In the genomic region with DNA sequence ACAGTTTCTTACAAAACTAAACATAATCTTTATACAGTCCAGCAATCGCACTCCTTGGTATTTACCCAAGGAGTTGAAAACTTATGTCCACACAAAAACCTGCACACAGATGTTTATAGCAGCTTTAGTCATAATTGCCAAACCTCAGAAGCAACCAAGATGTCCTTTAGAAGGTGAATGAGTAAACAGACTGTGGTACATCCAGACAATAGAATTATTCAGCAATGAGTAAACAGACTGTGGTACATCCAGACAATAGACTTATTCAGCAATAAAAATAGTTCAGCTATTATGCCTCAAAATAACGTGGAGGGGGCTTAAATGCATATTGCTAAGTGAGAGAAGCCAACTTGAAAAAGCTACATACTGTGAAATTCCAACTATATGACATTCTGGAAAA, we compare ENCODE assay signal across 23 cellular contexts.
DNase-seq lines count a peak whose midpoint lies in the region; ATAC-seq and TF ChIP-seq lines count a peak whose summit lies in the region.
"Had no signal": no experiment of that assay in that cellular context is flagged by ENCODE, and none has a peak within 500 bp of the region (broad histone marks: within the 10 kb centered on the region; RNA-seq: fewer than 3 reads in every experiment).

No MANE protein-coding gene starts in this region.

- no peaks in the 10 kb centered on the region for H4K20me1 ChIP-seq in PC-3 (ENCODE audit: low read length)

- ATAC-seq in PC-3 (peak; percentile 95), left colon (peak; percentile 78)
- ATAC-seq: activated CD4-positive, CD25-positive, alpha-beta regulatory T cell treated with anti-CD3 and anti-CD28 coated beads, Interleukin-2, amount 50 U/mL, for 24 hours; effector memory CD8-positive, alpha-beta T cell; stimulated activated naive CD8-positive, alpha-beta T cell treated with anti-CD3 and anti-CD28 coated beads, Interleukin-15, Interleukin-2, amounts not matched to agents 100 U/mL and 50 U/mL, for 24 hours had no signal

- H3F3A ChIP-seq in PC-3 (ENCODE audit: low read length, unreplicated experiment), result peaks cover 4% of the 10 kb centered on the region

- H3K4me3 ChIP-seq in PC-3 (ENCODE audit: low read length), result no peak overlapping the region
- H3K4me3 ChIP-seq in HAP-1, result no peak overlapping the region
- H3K4me3 ChIP-seq: PC-9, SK-N-MC, smooth muscle cell, tibial artery had no signal

- CTCF ChIA-PET in PC-3 (lab: Charles Lee), result no interaction called here

- POLR2A ChIA-PET in PC-3 (lab: Charles Lee; ENCODE audit: unreplicated experiment), result no interaction called here

- H3K9me2 ChIP-seq in PC-3 (replicated peaks; ENCODE audit: low read length), result no peaks in the 10 kb centered on the region

- no peak for TF ChIP-seq CTCF in PC-3 (conservative IDR thresholded peaks at IDR 0.05; ENCODE audit: low read depth, low read length)

- no peak overlapping the region for H2AFZ ChIP-seq in PC-3 (ENCODE audit: low read length)
- H2AFZ ChIP-seq: PC-9 had no signal

- peak overlapping the region; percentile 60 for H3K27ac ChIP-seq in PC-3 (ENCODE audit: low read length)
- H3K27ac ChIP-seq: neutrophil, PC-9, SK-N-MC, tibial artery had no signal

- H3K4me2 ChIP-seq in PC-3 (ENCODE audit: low read length), result no peak overlapping the region
- H3K4me2 ChIP-seq: PC-9, smooth muscle cell had no signal

- H3K79me2 ChIP-seq in PC-3 (ENCODE audit: low read length), result peaks cover 18% of the 10 kb centered on the region

- in situ Hi-C loops in HAP-1 (cut with MboI; ENCODE audit: low sequenced_read_pairs), result no loop called here

- H3K9ac ChIP-seq in PC-3 (ENCODE audit: low read length), result no peak overlapping the region

- peak; percentile 19 for DNase-seq in Daoy (ENCODE audit: low read depth)
- DNase-seq in PC-3, result peak; percentile 85
- DNase-seq in astrocyte of the hippocampus (ENCODE audit: low read depth, low spot score), result peak; percentile 17
- no peak for DNase-seq in left colon
- DNase-seq in Kasumi-1 (lab: John Stamatoyannopoulos, UW), result no peak
- no peak for DNase-seq in HAP-1 (ENCODE audit: low spot score in 2 of 2)
- no peak for DNase-seq in pons (ENCODE audit: low spot score)
- DNase-seq in NCI-H1092 (lab: John Stamatoyannopoulos, UW), result no peak
- DNase-seq: activated naive CD4-positive, alpha-beta T cell treated with anti-CD3 and anti-CD28 coated beads for 36 hours; activated T-cell treated with anti-CD3 and anti-CD28 coated beads, Interleukin-2, amount 50 U/mL, for 24 hours; effector memory CD8-positive, alpha-beta T cell; EL; head of caudate nucleus; NCI-H187 treated with DMSO at 0.1 percent for 48 hours; NCI-H226; stimulated activated CD4-positive, alpha-beta T cell treated with anti-CD3 and anti-CD28 coated beads, Interleukin-2, amount 100 ng/mL, for 48 hours; stimulated activated naive CD8-positive, alpha-beta T cell treated with anti-CD3 and anti-CD28 coated beads, Interleukin-15, Interleukin-2, amounts not matched to agents 100 U/mL and 50 U/mL, for 24 hours; tibial artery had no signal

- H3K4me1 ChIP-seq in PC-3 (ENCODE audit: insufficient read depth, low read length) (peaks cover 5% of the 10 kb centered on the region), HAP-1 (no peaks in the 10 kb centered on the region)
- H3K4me1 ChIP-seq: tibial artery had no signal

- no TSS peak for BruUV-seq in PC-3 (replicated peaks; lab: Mats Ljungman, UMichigan)

- H3K36me3 ChIP-seq in PC-3 (ENCODE audit: low read depth, low read length) (0 out of 2 replicates have a peak, but pooled peaks cover 5% of the 10 kb centered on the region), HAP-1 (replicated peaks) (no peaks in the 10 kb centered on the region)
- H3K36me3 ChIP-seq: neutrophil, tibial artery had no signal

- H3K9me3 ChIP-seq in PC-3 (ENCODE audit: low read length), result peaks cover 21% of the 10 kb centered on the region
- peaks cover 4% of the 10 kb centered on the region for H3K9me3 ChIP-seq in HAP-1
- H3K9me3 ChIP-seq: neutrophil had no signal

- H3K27me3 ChIP-seq in PC-3 (ENCODE audit: low read length), result no peaks in the 10 kb centered on the region
- H3K27me3 ChIP-seq in HAP-1 (ENCODE audit: low read depth), result 0 out of 2 replicates have a peak, but pooled peaks cover 3% of the 10 kb centered on the region
- H3K27me3 ChIP-seq: neutrophil, tibial artery had no signal

- intact Hi-C loops in PC-3 (cut with micrococcal nuclease), result no loop called here
- intact Hi-C loops in left colon (cut with DNase I, micrococcal nuclease), result no loop called here

Comparison
In these comparisons a context has a peak if more than half of its experiments do, and no peak if none do; other contexts are left out.
1. DNase-seq: peak in Daoy (single experiment), PC-3 (single experiment) and astrocyte of the hippocampus (single experiment); none in left colon (0 of 2), Kasumi-1 (0 of 2), HAP-1 (0 of 2), pons (single experiment) and NCI-H1092 (single experiment).